8 cellular contexts compared by ENCODE assay signal in genomic region chr3:107064445-107065060, GRCh38.
A peak's percentile ranks its signal among the peaks of the same experiment; 100 is the strongest.
DNase-seq lines count a peak whose midpoint lies in the region; ATAC-seq and TF ChIP-seq lines count a peak whose summit lies in the region.

No MANE protein-coding gene starts in this region.

- H3K4me2 ChIP-seq in BLaER1 treated with 17β-estradiol and CSF1 and Interleukin-3, amounts not matched to agents 10 nM and 100 nM: peak overlapping the region; percentile 49 to 78 (median 72); a peak in 21 of 22 replicates

- DNase-seq in NCI-H2171 treated with DMSO at 0.1 percent for 48 hours (lab: John Stamatoyannopoulos, UW): peak; percentile 92
- DNase-seq in activated B cell treated with CpG ODN at 0.5 μM for 24 hours: no peak
- DNase-seq in choroid plexus epithelial cell (ENCODE audit: low read depth): peak; percentile 86
- DNase-seq in left lobe of liver (ENCODE audit: low spot score): peak; percentile 49
- peak; percentile 9 to 17 (median 16) for DNase-seq in stimulated activated CD4-positive, alpha-beta T cell treated with anti-CD3 and anti-CD28 coated beads, TNF-alpha, amount 100 ng/mL, for 4 hours (ENCODE audit: low read depth in 3 of 3)

- H3K27ac Mint-ChIP-seq in activated B cell treated with CpG ODN at 0.5 μM for 24 hours: no peak overlapping the region

- H3K27ac ChIP-seq in BLaER1 treated with 17β-estradiol and CSF1 and Interleukin-3, amounts not matched to agents 10 nM and 100 nM: peak overlapping the region in 9 of 11 experiments; percentile 23 to 86 (median 62); a peak in 16 of 22 replicates

- POLR2A ChIA-PET in activated B cell treated with CpG ODN at 0.5 μM for 24 hours (lab: Charles Lee): no interaction called here

- H3K27me3 Mint-ChIP-seq in activated B cell treated with CpG ODN at 0.5 μM for 24 hours: peaks cover 3% of the 10 kb centered on the region

- H3K9me3 ChIP-seq in BLaER1 treated with 17β-estradiol and CSF1 and Interleukin-3, amounts not matched to agents 10 nM and 100 nM (replicated peaks in 1 of 11): peaks cover 0 to 6% (median 0%) of the 10 kb centered on the region in 11 experiments; a peak in 3 of 22 replicates

- no peaks in the 10 kb centered on the region for H4K20me1 ChIP-seq in BLaER1 treated with 17β-estradiol and CSF1 and Interleukin-3, amounts not matched to agents 10 nM and 100 nM

- no peaks in the 10 kb centered on the region for H3K36me3 ChIP-seq in BLaER1 treated with 17β-estradiol and CSF1 and Interleukin-3, amounts not matched to agents 10 nM and 100 nM

- H3K4me3 ChIP-seq in BLaER1 treated with 17β-estradiol and CSF1 and Interleukin-3, amounts not matched to agents 10 nM and 100 nM: no peak overlapping the region
- H3K4me3 ChIP-seq in choroid plexus epithelial cell (ENCODE audit: low read depth, low read length): no peak overlapping the region

- ATAC-seq in GM19043 (IDR thresholded peaks at IDR 0.05; ENCODE audit: low read depth, unreplicated experiment) (peak; percentile 83), HG03175 (IDR thresholded peaks at IDR 0.05; ENCODE audit: unreplicated experiment) (peak; percentile 90), activated B cell treated with CpG ODN at 0.5 μM for 24 hours (ENCODE audit: low read depth) (peak; percentile 78), left lobe of liver (peak; percentile 97)

- CTCF ChIA-PET in activated B cell treated with CpG ODN at 0.5 μM for 24 hours (lab: Charles Lee): interaction anchor here (0.6 to 1.3 kb wide), 7 partner anchors 8 to 1538 kb away, joined by 3 to 4 read pairs (median 3); no protein-coding TSS in a partner anchor

- no peak overlapping the region for H3K4me3 Mint-ChIP-seq in activated B cell treated with CpG ODN at 0.5 μM for 24 hours

- H3K36me3 Mint-ChIP-seq in activated B cell treated with CpG ODN at 0.5 μM for 24 hours (ENCODE audit: low read depth): no peaks in the 10 kb centered on the region

- H3K4me1 ChIP-seq in BLaER1 treated with 17β-estradiol and CSF1 and Interleukin-3, amounts not matched to agents 10 nM and 100 nM: peaks cover 21 to 43% (median 34%) of the 10 kb centered on the region in 10 experiments

- no peaks in the 10 kb centered on the region for H3K27me3 ChIP-seq in BLaER1 treated with 17β-estradiol and CSF1 and Interleukin-3, amounts not matched to agents 10 nM and 100 nM

- H3K9me3 Mint-ChIP-seq in activated B cell treated with CpG ODN at 0.5 μM for 24 hours: no peaks in the 10 kb centered on the region

- peaks cover 4% of the 10 kb centered on the region for H3K4me1 Mint-ChIP-seq in activated B cell treated with CpG ODN at 0.5 μM for 24 hours

- intact Hi-C loops in activated B cell treated with CpG ODN at 0.5 μM for 24 hours (cut with micrococcal nuclease): loop anchor here (1.0 to 10.0 kb wide), 3 partner anchors 450 to 1694 kb away; no protein-coding TSS in a partner anchor

- TF ChIP-seq CTCF in activated B cell treated with CpG ODN at 0.5 μM for 24 hours (IDR thresholded peaks at IDR 0.05) (peak; percentile 63), choroid plexus epithelial cell (conservative IDR thresholded peaks at IDR 0.05; ENCODE audit: low read depth, low read length) (peak; percentile 92)

- H3K9ac ChIP-seq in BLaER1 treated with 17β-estradiol and CSF1 and Interleukin-3, amounts not matched to agents 10 nM and 100 nM: peak overlapping the region in 8 of 11 experiments; percentile 12 to 64 (median 45); a peak in 11 of 22 replicates
